In the genomic region with DNA sequence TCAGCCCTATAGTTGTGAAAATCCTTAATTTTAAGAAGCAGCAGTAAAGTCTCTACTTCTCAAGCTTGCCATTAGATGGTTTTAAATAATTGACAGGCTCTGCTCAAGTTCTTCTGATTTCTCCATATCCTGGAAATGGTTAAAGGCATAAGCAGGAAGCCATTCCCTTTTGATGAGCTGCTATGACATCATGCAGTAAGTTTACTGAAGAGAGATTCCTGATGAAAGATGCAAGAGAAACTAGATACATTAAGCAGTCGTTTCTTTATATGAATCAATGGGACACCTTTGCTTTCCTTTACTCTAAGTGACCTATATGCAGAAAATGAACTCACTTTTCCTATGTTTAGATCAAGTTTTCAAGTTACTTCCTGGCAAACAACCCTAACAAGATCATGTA, we compare ENCODE assay signal across 30 cellular contexts. TPM values are rescaled to one million over a fixed set of nuclear protein-coding genes. Genes with fewer than 3 reads are reported as not detected.
DNase-seq lines count a peak whose midpoint lies in the region; ATAC-seq and TF ChIP-seq lines count a peak whose summit lies in the region.
"Had no signal": no experiment of that assay in that cellular context is flagged by ENCODE, and none has a peak within 500 bp of the region (broad histone marks: within the 10 kb centered on the region; RNA-seq: fewer than 3 reads in every experiment).

No MANE protein-coding gene starts in this region.

- POLR2A ChIA-PET in IMR-90 (lab: Charles Lee; ENCODE audit: unreplicated experiment) = no interaction called here
- POLR2A ChIA-PET in HEK293T (lab: Yijun Ruan, JAX) = interaction anchor here (1.2 kb wide), 1 partner anchor 9 kb away, joined by 3 read pairs; no protein-coding TSS in a partner anchor

- no peak for TF ChIP-seq POLR2A in IMR-90 (IDR thresholded peaks at IDR 0.05; ENCODE audit: low read depth, low read length)

- H3K4ac ChIP-seq in IMR-90 (ENCODE audit: low read depth, low read length) = peak overlapping the region; percentile 14; the same call in 1 of the 2 replicates

- intact Hi-C loops in IMR-90 (cut with micrococcal nuclease) = no loop called here

- H4K91ac ChIP-seq in IMR-90 (ENCODE audit: insufficient read depth, low read depth, low read length) = no peak overlapping the region

- H3K9ac ChIP-seq in IMR-90 (ENCODE audit: low read depth, low read length) = no peak overlapping the region

- DNase-seq in EL (peak; percentile 55), IMR-90 (peak; percentile 87), astrocyte of the spinal cord (ENCODE audit: low read depth, low spot score) (peak; percentile 22), iris pigment epithelial cell (ENCODE audit: low read depth) (peak; percentile 69), MG63 (no peak), HEK293T (ENCODE audit: extremely low spot score) (no peak), GM20000 (ENCODE audit: low spot score) (no peak)
- DNase-seq: activated CD4-positive, alpha-beta T cell treated with anti-CD3 and anti-CD28 coated beads, Interleukin-2, amount 50 U/mL, for 48 hours; C1 segment of cervical spinal cord; COR-L47; DND-41; foreskin keratinocyte; heart right ventricle; mammary epithelial cell; NCI-H1092; NCI-H1694 treated with DMSO at 0.1 percent for 48 hours; NCI-H2171; right cardiac atrium; stimulated activated naive B cell treated with anti-CD40 and anti-IgM and Interleukin-4, amounts not matched to agents 10 μg/mL and 1 μg/mL and 100 μg/mL, for 72 hours had no signal

- H2AK5ac ChIP-seq in IMR-90 (ENCODE audit: low read depth, low read length) = no peak overlapping the region

- no peak overlapping the region for H3K27ac ChIP-seq in IMR-90 (ENCODE audit: insufficient read depth, low read length)
- H3K27ac ChIP-seq: foreskin keratinocyte, heart right ventricle, SJSA1, suprapubic skin had no signal

- H4K5ac ChIP-seq in IMR-90 (ENCODE audit: low read depth, low read length) = no peak overlapping the region

- H2BK15ac ChIP-seq in IMR-90 (ENCODE audit: low read depth, low read length) = 0 out of 3 replicates have a peak overlapping the region, but pooled peaks have one; percentile 29

- peaks cover 7 to 53% of the 10 kb centered on the region in 2 experiments; a peak in 3 of 4 replicates for H3K79me1 ChIP-seq in IMR-90 (ENCODE audit: low read depth in 1 of 2, low read length in 2 of 2)

- TF ChIP-seq CTCF in IMR-90 (conservative IDR thresholded peaks at IDR 0.05; ENCODE audit: low read depth, low read length) (no peak), astrocyte of the spinal cord (IDR thresholded peaks at IDR 0.05; ENCODE audit: low read depth, low read length) (no peak), GM20000 (IDR thresholded peaks at IDR 0.05; ENCODE audit: extremely low read depth, missing control alignments) (no peak)

- H2BK20ac ChIP-seq in IMR-90 (ENCODE audit: low read depth, low read length) = no peak overlapping the region

- peak overlapping the region; percentile 68 for H2BK5ac ChIP-seq in IMR-90 (ENCODE audit: low read depth, low read length, poor library complexity, severe bottlenecking)

- H3K9me3 ChIP-seq in IMR-90 (ENCODE audit: control insufficient read depth, insufficient read depth, low read length) (no peaks in the 10 kb centered on the region), MG63 (peaks cover 4% of the 10 kb centered on the region)
- H3K9me3 ChIP-seq: heart right ventricle, SJSA1, suprapubic skin had no signal

- no peak overlapping the region for H2AFZ ChIP-seq in IMR-90 (replicated peaks; ENCODE audit: low read length, poor library complexity)

- in situ Hi-C loops in IMR-90 (cut with MboI; ENCODE audit: low sequenced_read_pairs) = no loop called here
- in situ Hi-C loops in astrocyte of the spinal cord (cut with HindIII; ENCODE audit: low sequenced_read_pairs) = no loop called here

- H3K14ac ChIP-seq in IMR-90 (replicated peaks; ENCODE audit: low read depth, low read length) = no peak overlapping the region; the same call in 1 of the 2 replicates

- H4K8ac ChIP-seq in IMR-90 (ENCODE audit: low read depth in 2 of 2, low read length in 2 of 2) = peak overlapping the region; percentile 8 to 44; a peak in 1 of 4 replicates

- no CpG with 5 or more reads among the region's 1 CpG for WGBS in IMR-90 (ENCODE audit: extremely low coverage in 2 of 2, insufficient read length in 1 of 2), 2 experiments

- no peak overlapping the region for H3K23ac ChIP-seq in IMR-90 (ENCODE audit: low read depth, low read length)

- TF ChIP-seq RAD21 in IMR-90 (IDR thresholded peaks at IDR 0.05; ENCODE audit: low read length) = no peak

- no peaks in the 10 kb centered on the region for H4K20me1 ChIP-seq in IMR-90 (ENCODE audit: insufficient read depth, low read length)

- no peak overlapping the region for H2AK9ac ChIP-seq in IMR-90 (replicated peaks; ENCODE audit: low read depth, low read length, poor library complexity)

- H3K4me2 ChIP-seq in IMR-90 (ENCODE audit: low read depth, low read length) = peak overlapping the region; percentile 74; the same call in 1 of the 2 replicates

- H3K9me1 ChIP-seq in IMR-90 (ENCODE audit: insufficient read depth, low read length) = no peaks in the 10 kb centered on the region; the same call in none of the 2 replicates

- H2BK120ac ChIP-seq in IMR-90 (ENCODE audit: low read depth, low read length) = peak overlapping the region; percentile 55; the same call in 1 of the 2 replicates

- H3K18ac ChIP-seq in IMR-90 (ENCODE audit: low read depth, low read length) = peak overlapping the region; percentile 54; the same call in 1 of the 2 replicates

- CTCF ChIA-PET in IMR-90 (lab: Yijun Ruan, JAX) (no interaction called here), HEK293T (lab: Yijun Ruan, JAX) (no interaction called here)

- dilution Hi-C loops in IMR-90 (cut with HindIII; ENCODE audit: low sequenced_read_pairs, unreplicated experiment) = no loop called here

- H3K4me1 ChIP-seq in IMR-90 (ENCODE audit: control insufficient read depth, insufficient read depth, low read length) = peaks cover 3% of the 10 kb centered on the region; the same call in 1 of the 2 replicates
- H3K4me1 ChIP-seq: foreskin keratinocyte, suprapubic skin had no signal

- ATAC-seq in IMR-90 (ENCODE audit: low read depth) = peak; percentile 80
- ATAC-seq in GM19351 (IDR thresholded peaks at IDR 0.05; ENCODE audit: unreplicated experiment) = no peak
- ATAC-seq: activated CD4-positive, CD25-positive, alpha-beta regulatory T cell treated with anti-CD3 and anti-CD28 coated beads, Interleukin-2, amount 50 U/mL, for 24 hours; activated naive CD4-positive, alpha-beta T cell treated with anti-CD3 and anti-CD28 coated beads, Interleukin-2, amount 50 U/mL, for 72 hours; foreskin keratinocyte; HCT116; heart right ventricle; Panc1; right cardiac atrium; stimulated activated naive B cell treated with anti-CD40 and anti-IgM and Interleukin-4, amounts not matched to agents 10 μg/mL and 1 μg/mL and 100 μg/mL, for 72 hours had no signal

- no TSS peak for BruUV-seq in IMR-90 (replicated peaks; lab: Mats Ljungman, UMichigan)

- no peaks in the 10 kb centered on the region for H3K27me3 ChIP-seq in IMR-90 (ENCODE audit: control insufficient read depth, insufficient read depth, low read length)
- H3K27me3 ChIP-seq in MG63 = no peaks in the 10 kb centered on the region
- H3K27me3 ChIP-seq: heart right ventricle, SJSA1 had no signal

- no peak overlapping the region for H3K56ac ChIP-seq in IMR-90 (ENCODE audit: extremely low read depth, insufficient read depth, low read length)

- H3K4me3 ChIP-seq in IMR-90 (ENCODE audit: insufficient read depth, low read depth, low read length) (no peak overlapping the region), astrocyte of the spinal cord (ENCODE audit: low read depth, low read length) (no peak overlapping the region), MG63 (no peak overlapping the region)
- H3K4me3 ChIP-seq: heart right ventricle, SJSA1, suprapubic skin had no signal

- no peaks in the 10 kb centered on the region for H3K36me3 ChIP-seq in IMR-90 (ENCODE audit: control insufficient read depth, insufficient read depth, low read length)
- H3K36me3 ChIP-seq in MG63 = no peaks in the 10 kb centered on the region
- H3K36me3 ChIP-seq: heart right ventricle, SJSA1, suprapubic skin had no signal

TF ChIP-seq in IMR-90, 13 proteins besides CTCF, POLR2A, EP300 and RAD21:
- TF ChIP-seq CEBPB (IDR thresholded peaks at IDR 0.05; ENCODE audit: low read depth, low read length) = peak; percentile 70; the same call in 1 of the 2 replicates
- TF ChIP-seq, protein P1, sequence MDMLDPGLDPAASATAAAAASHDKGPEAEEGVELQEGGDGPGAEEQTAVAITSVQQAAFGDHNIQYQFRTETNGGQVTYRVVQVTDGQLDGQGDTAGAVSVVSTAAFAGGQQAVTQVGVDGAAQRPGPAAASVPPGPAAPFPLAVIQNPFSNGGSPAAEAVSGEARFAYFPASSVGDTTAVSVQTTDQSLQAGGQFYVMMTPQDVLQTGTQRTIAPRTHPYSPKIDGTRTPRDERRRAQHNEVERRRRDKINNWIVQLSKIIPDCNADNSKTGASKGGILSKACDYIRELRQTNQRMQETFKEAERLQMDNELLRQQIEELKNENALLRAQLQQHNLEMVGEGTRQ (IDR thresholded peaks at IDR 0.05; ENCODE audit: low read depth, low read length) = no peak

TF ChIP-seq in HEK293T, 16 proteins besides CTCF, POLR2A, EP300 and RAD21:
- no peak for TF ChIP-seq BHLHE40 (IDR thresholded peaks at IDR 0.05; ENCODE audit: borderline replicate concordance)
- no peak for TF ChIP-seq NFRKB (IDR thresholded peaks at IDR 0.05)
- no peak for TF ChIP-seq TARDBP (IDR thresholded peaks at IDR 0.05)
TF ChIP-seq in HEK293T: peak in this region for 0.

RNA-seq across cellular contexts. Expression of a gene that starts 9.7 kb away (rescaled TPM):
- total RNA-seq in IMR-90 (2012; rRNA removed) = 25.8 and 29.4 TPM in 2 replicates
- polyA plus RNA-seq in IMR-90 (2012; rRNA removed) = 19.7 and 22.7 TPM in 2 replicates
- 3.7 and 8.9 TPM in 2 replicates for polyA plus RNA-seq in IMR-90 (2012; cell fraction: cytosol; rRNA removed)
- 1.9 and 20.4 TPM in 2 replicates for polyA plus RNA-seq in IMR-90 (2012; cell fraction: nucleus; rRNA removed; ENCODE audit: low replicate concordance)
- total RNA-seq in MG63 (2014; rRNA removed; shearing (Covaris generic); ENCODE audit: low replicate concordance) = 1.8 and 2.2 TPM in 2 replicates
- total RNA-seq: activated naive CD4-positive, alpha-beta T cell treated with anti-CD3 and anti-CD28 coated beads, Interleukin-2, amount 50 U/mL, for 72 hours; suprapubic skin; T-helper 1 cell treated with Interleukin-12 subunit alpha and Interleukin-12 subunit beta and Interleukin-4 antibody, amounts not matched to agents 30 ng/mL and 1 ng/mL, for 36 hours; ureter had no signal
- polyA plus RNA-seq: IgD-negative memory B cell, neural cell had no signal

Comparison
In these comparisons a context has a peak if more than half of its experiments do, and no peak if none do; other contexts are left out.
1. DNase-seq: peak in EL (single experiment), IMR-90 (single experiment), astrocyte of the spinal cord (single experiment) and iris pigment epithelial cell (single experiment); none in MG63 (single experiment), HEK293T (single experiment) and GM20000 (single experiment).